ENCODE assay signal across 8 cellular contexts in genomic region chr15:68256675-68257450, GRCh38. TPM values are rescaled to one million over a fixed set of nuclear protein-coding genes. Genes with fewer than 3 reads are reported as not detected.
A peak's percentile ranks its signal among the peaks of the same experiment; 100 is the strongest.
DNase-seq lines count a peak whose midpoint lies in the region; ATAC-seq and TF ChIP-seq lines count a peak whose summit lies in the region.

No MANE protein-coding gene starts in this region.

- H3K4me3 Mint-ChIP-seq in neural progenitor cell: peak overlapping the region; percentile 64

- H3K4me2 ChIP-seq in neural progenitor cell: peak overlapping the region; percentile 73

- peaks cover 10% of the 10 kb centered on the region for H3K4me1 ChIP-seq in neural progenitor cell

- H3K27me3 ChIP-seq in neural progenitor cell: no peaks in the 10 kb centered on the region

- DNase-seq in AG08396 (ENCODE audit: low spot score) (peak; percentile 69), SIG-M5 (lab: John Stamatoyannopoulos, UW) (peak; percentile 70), glomerular visceral epithelial cell (ENCODE audit: extremely low spot score) (peak; percentile 53), neural progenitor cell (ENCODE audit: low spot score) (peak; percentile 94), superior temporal gyrus (ENCODE audit: extremely low spot score) (peak; percentile 95)
- peak; percentile 21 for DNase-seq in activated naive CD8-positive, alpha-beta T cell treated with anti-CD3 and anti-CD28 coated beads, Interleukin-2, amount 50 U/mL, for 16 hours (ENCODE audit: low read depth, low spot score)

- H4K20me1 ChIP-seq in neural progenitor cell (ENCODE audit: low read depth): no peaks in the 10 kb centered on the region

- ATAC-seq in HG03045 (IDR thresholded peaks at IDR 0.05; ENCODE audit: unreplicated experiment): peak; percentile 62
- ATAC-seq in GM21723 (IDR thresholded peaks at IDR 0.05; ENCODE audit: unreplicated experiment): no peak

- peak overlapping the region; percentile 91 for H2AFZ ChIP-seq in neural progenitor cell (replicated peaks)

- no peaks in the 10 kb centered on the region for H3K4me1 Mint-ChIP-seq in neural progenitor cell

- H3K9me3 ChIP-seq in neural progenitor cell (ENCODE audit: low read depth): no peaks in the 10 kb centered on the region

- H3K27ac Mint-ChIP-seq in neural progenitor cell: no peak overlapping the region

- no peaks in the 10 kb centered on the region for H3K36me3 Mint-ChIP-seq in neural progenitor cell

- no peaks in the 10 kb centered on the region for H3K36me3 ChIP-seq in neural progenitor cell

- H3K9ac ChIP-seq in neural progenitor cell: no peak overlapping the region

- peaks cover 20% of the 10 kb centered on the region for H3F3A ChIP-seq in neural progenitor cell (ENCODE audit: low read depth)

- H3K4me3 ChIP-seq in neural progenitor cell: peak overlapping the region; percentile 46

- no peaks in the 10 kb centered on the region for H3K9me3 Mint-ChIP-seq in neural progenitor cell

- H3K27me3 Mint-ChIP-seq in neural progenitor cell (ENCODE audit: insufficient read depth, low read depth): peaks cover 12% of the 10 kb centered on the region

- peak overlapping the region; percentile 35 for H3K27ac ChIP-seq in neural progenitor cell

- H3K79me2 ChIP-seq in neural progenitor cell (ENCODE audit: low read depth): no peaks in the 10 kb centered on the region

- TF ChIP-seq CTCF in neural progenitor cell (IDR thresholded peaks at IDR 0.05): no peak

RNA-seq across cellular contexts. Expression of gene FEM1B, which starts 20.7 kb away (rescaled TPM):
- 57.2 and 80.0 TPM in 2 replicates for total RNA-seq in neural progenitor cell (ENCODE audit: low replicate concordance)

RNA-seq across cellular contexts. Expression of gene CLN6, which starts 27.3 kb away (rescaled TPM):
- total RNA-seq in neural progenitor cell (ENCODE audit: low replicate concordance): 24.4 and 41.9 TPM in 2 replicates

RNA-seq across cellular contexts. Expression of gene CALML4, which starts 51.7 kb away (rescaled TPM):
- 9.0 and 22.7 TPM in 2 replicates for total RNA-seq in neural progenitor cell (ENCODE audit: low replicate concordance)

Comparison
In these comparisons a context has a peak if more than half of its experiments do, and no peak if none do; other contexts are left out.
1. DNase-seq: peak in every context shown above with its lines; median percentile 95 in superior temporal gyrus; 94 in neural progenitor cell; 70 in SIG-M5; 69 in AG08396; 53 in glomerular visceral epithelial cell; 21 in activated naive CD8-positive, alpha-beta T cell treated with anti-CD3 and anti-CD28 coated beads, Interleukin-2, amount 50 U/mL, for 16 hours.